In the genomic region with DNA sequence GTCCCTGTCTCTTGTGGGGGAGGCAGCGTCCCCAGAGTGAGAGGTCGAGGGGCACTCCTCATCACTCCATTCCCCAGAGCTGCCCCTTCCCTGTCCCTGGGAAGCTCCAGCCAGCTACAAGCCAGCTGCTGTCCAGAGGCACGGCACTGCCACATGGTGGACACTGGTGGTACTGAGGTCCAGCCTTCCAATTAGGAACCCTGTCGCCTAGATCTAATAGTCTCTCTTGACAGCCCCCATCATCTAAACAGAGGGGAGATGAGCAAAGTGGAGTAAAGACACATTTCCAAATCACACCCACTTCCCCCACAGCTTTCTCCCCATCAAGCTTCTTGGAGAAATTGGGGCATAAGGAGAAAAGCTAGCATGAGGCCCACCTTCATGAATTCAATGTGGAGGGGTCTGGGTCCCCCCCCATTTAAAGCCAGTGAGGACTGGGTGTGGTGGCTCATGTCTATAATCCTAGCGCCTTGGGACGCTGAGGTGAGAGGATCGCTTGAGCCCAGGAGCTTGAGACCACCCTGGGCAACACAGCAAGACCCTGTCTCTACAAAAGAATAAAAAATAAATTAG, we compare ENCODE assay signal across 1 cellular context.
TF ChIP-seq lines count a peak whose summit lies in the region.

No MANE protein-coding gene starts in this region.

TF ChIP-seq in HCT116, 20 proteins besides CTCF, POLR2A, EP300 and RAD21:
- TF ChIP-seq, protein P1, sequence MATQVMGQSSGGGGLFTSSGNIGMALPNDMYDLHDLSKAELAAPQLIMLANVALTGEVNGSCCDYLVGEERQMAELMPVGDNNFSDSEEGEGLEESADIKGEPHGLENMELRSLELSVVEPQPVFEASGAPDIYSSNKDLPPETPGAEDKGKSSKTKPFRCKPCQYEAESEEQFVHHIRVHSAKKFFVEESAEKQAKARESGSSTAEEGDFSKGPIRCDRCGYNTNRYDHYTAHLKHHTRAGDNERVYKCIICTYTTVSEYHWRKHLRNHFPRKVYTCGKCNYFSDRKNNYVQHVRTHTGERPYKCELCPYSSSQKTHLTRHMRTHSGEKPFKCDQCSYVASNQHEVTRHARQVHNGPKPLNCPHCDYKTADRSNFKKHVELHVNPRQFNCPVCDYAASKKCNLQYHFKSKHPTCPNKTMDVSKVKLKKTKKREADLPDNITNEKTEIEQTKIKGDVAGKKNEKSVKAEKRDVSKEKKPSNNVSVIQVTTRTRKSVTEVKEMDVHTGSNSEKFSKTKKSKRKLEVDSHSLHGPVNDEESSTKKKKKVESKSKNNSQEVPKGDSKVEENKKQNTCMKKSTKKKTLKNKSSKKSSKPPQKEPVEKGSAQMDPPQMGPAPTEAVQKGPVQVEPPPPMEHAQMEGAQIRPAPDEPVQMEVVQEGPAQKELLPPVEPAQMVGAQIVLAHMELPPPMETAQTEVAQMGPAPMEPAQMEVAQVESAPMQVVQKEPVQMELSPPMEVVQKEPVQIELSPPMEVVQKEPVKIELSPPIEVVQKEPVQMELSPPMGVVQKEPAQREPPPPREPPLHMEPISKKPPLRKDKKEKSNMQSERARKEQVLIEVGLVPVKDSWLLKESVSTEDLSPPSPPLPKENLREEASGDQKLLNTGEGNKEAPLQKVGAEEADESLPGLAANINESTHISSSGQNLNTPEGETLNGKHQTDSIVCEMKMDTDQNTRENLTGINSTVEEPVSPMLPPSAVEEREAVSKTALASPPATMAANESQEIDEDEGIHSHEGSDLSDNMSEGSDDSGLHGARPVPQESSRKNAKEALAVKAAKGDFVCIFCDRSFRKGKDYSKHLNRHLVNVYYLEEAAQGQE (IDR thresholded peaks at IDR 0.05; ENCODE audit: low read depth), result no peak
- TF ChIP-seq ZFX (IDR thresholded peaks at IDR 0.05) (no peak), ZNF274 (IDR thresholded peaks at IDR 0.05; ENCODE audit: low read depth, low read length) (no peak), POLR2AphosphoS5 (IDR thresholded peaks at IDR 0.05; ENCODE audit: low read depth, low read length) (no peak), ELF1 (IDR thresholded peaks at IDR 0.05; ENCODE audit: borderline replicate concordance, low read depth) (no peak)
- TF ChIP-seq, protein P2, sequence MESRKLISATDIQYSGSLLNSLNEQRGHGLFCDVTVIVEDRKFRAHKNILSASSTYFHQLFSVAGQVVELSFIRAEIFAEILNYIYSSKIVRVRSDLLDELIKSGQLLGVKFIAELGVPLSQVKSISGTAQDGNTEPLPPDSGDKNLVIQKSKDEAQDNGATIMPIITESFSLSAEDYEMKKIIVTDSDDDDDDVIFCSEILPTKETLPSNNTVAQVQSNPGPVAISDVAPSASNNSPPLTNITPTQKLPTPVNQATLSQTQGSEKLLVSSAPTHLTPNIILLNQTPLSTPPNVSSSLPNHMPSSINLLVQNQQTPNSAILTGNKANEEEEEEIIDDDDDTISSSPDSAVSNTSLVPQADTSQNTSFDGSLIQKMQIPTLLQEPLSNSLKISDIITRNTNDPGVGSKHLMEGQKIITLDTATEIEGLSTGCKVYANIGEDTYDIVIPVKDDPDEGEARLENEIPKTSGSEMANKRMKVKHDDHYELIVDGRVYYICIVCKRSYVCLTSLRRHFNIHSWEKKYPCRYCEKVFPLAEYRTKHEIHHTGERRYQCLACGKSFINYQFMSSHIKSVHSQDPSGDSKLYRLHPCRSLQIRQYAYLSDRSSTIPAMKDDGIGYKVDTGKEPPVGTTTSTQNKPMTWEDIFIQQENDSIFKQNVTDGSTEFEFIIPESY (IDR thresholded peaks at IDR 0.05; ENCODE audit: extremely low read depth, insufficient replicate concordance, low read length), result no peak
- TF ChIP-seq, protein P3, sequence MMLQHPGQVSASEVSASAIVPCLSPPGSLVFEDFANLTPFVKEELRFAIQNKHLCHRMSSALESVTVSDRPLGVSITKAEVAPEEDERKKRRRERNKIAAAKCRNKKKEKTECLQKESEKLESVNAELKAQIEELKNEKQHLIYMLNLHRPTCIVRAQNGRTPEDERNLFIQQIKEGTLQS (IDR thresholded peaks at IDR 0.05), result no peak
